10 cellular contexts compared by ENCODE assay signal in genomic region chr6:6661684-6662083, GRCh38.
DNase-seq lines count a peak whose midpoint lies in the region; ATAC-seq and TF ChIP-seq lines count a peak whose summit lies in the region.
"Had no signal": no experiment of that assay in that cellular context is flagged by ENCODE, and none has a peak within 500 bp of the region (broad histone marks: within the 10 kb centered on the region; RNA-seq: fewer than 3 reads in every experiment).

No MANE protein-coding gene starts in this region.

- ATAC-seq in foreskin keratinocyte (peak; percentile 21), sciatic nerve (peak; percentile 63), GM19397 (IDR thresholded peaks at IDR 0.05; ENCODE audit: unreplicated experiment) (no peak), HG03135 (IDR thresholded peaks at IDR 0.05; ENCODE audit: unreplicated experiment) (no peak)
- ATAC-seq: activated CD4-positive, CD25-positive, alpha-beta regulatory T cell treated with anti-CD3 and anti-CD28 coated beads, Interleukin-2, amount 50 U/mL, for 24 hours; HCT116 had no signal

- H4K20me1 ChIP-seq in smooth muscle cell (ENCODE audit: low read depth): no peaks in the 10 kb centered on the region

- no peaks in the 10 kb centered on the region for H3K4me1 ChIP-seq in foreskin keratinocyte
- H3K4me1 ChIP-seq in smooth muscle cell (ENCODE audit: low read depth): peaks cover 4% of the 10 kb centered on the region

- no peak overlapping the region for H3K4me2 ChIP-seq in smooth muscle cell

- H3K9ac ChIP-seq in smooth muscle cell (ENCODE audit: low read depth): no peak overlapping the region

- H2AFZ ChIP-seq in smooth muscle cell (ENCODE audit: low read depth): no peak overlapping the region

- no peaks in the 10 kb centered on the region for H3K9me3 ChIP-seq in smooth muscle cell (replicated peaks; ENCODE audit: low read depth)

- H3F3A ChIP-seq in smooth muscle cell (ENCODE audit: low read depth): no peaks in the 10 kb centered on the region

- H3K9me3 Mint-ChIP-seq in endothelial cell (ENCODE audit: unreplicated experiment): no peaks in the 10 kb centered on the region

- no peak overlapping the region for H3K4me3 ChIP-seq in smooth muscle cell

- intact Hi-C loops in sciatic nerve (cut with DNase I): no loop called here

- H3K27ac ChIP-seq in foreskin keratinocyte (no peak overlapping the region), smooth muscle cell (ENCODE audit: low read depth) (no peak overlapping the region)

- H3K27me3 ChIP-seq in foreskin keratinocyte: peaks cover 7% of the 10 kb centered on the region
- H3K27me3 ChIP-seq in smooth muscle cell (ENCODE audit: low read depth): no peaks in the 10 kb centered on the region

- H3K36me3 ChIP-seq in smooth muscle cell (ENCODE audit: low read depth): no peaks in the 10 kb centered on the region

- peaks cover 3% of the 10 kb centered on the region for H3K27me3 Mint-ChIP-seq in endothelial cell (ENCODE audit: unreplicated experiment)

- peaks cover 8% of the 10 kb centered on the region for H3K4me1 Mint-ChIP-seq in endothelial cell (ENCODE audit: unreplicated experiment)

- WGBS in smooth muscle cell (ENCODE audit: low lambda C conversion rate): 48% methylated on average over 3 of the region's 3 CpGs

- H3K36me3 Mint-ChIP-seq in endothelial cell (ENCODE audit: low read depth, unreplicated experiment): no peaks in the 10 kb centered on the region

- H3K79me2 ChIP-seq in smooth muscle cell (ENCODE audit: low read depth): no peaks in the 10 kb centered on the region

- TF ChIP-seq CTCF in foreskin keratinocyte (conservative IDR thresholded peaks at IDR 0.05) (no peak), endothelial cell (IDR thresholded peaks at IDR 0.05; ENCODE audit: unreplicated experiment) (no peak), smooth muscle cell (IDR thresholded peaks at IDR 0.05; ENCODE audit: borderline replicate concordance, insufficient read depth, poor library complexity, severe bottlenecking) (no peak)

- H3K27ac Mint-ChIP-seq in endothelial cell (ENCODE audit: unreplicated experiment): no peak overlapping the region

- H3K4me3 Mint-ChIP-seq in endothelial cell (ENCODE audit: unreplicated experiment): no peak overlapping the region

- DNase-seq in Kasumi-1 (lab: John Stamatoyannopoulos, UW) (peak; percentile 78 to 79), NCI-H82 treated with DMSO at 0.1 percent for 48 hours (lab: John Stamatoyannopoulos, UW; ENCODE audit: unreplicated experiment) (peak; percentile 24), foreskin keratinocyte (peak in 1 of 2 donors; percentile 42), sciatic nerve (ENCODE audit: low spot score) (peak; percentile 73), endothelial cell (ENCODE audit: low spot score) (no peak), smooth muscle cell (lab: John Stamatoyannopoulos, UW; ENCODE audit: unreplicated experiment) (no peak)

Comparison
In these comparisons a context has a peak if more than half of its experiments do, and no peak if none do; other contexts are left out.
1. DNase-seq: peak in Kasumi-1 (2 of 2), NCI-H82 treated with DMSO at 0.1 percent for 48 hours (single experiment) and sciatic nerve (single experiment); none in endothelial cell (single experiment) and smooth muscle cell (single experiment).
2. ATAC-seq: peak in foreskin keratinocyte (single experiment) and sciatic nerve (single experiment); none in GM19397 (single experiment) and HG03135 (single experiment).